ENCODE assay signal across 1 cellular context in genomic region chr1:1191734-1192133, GRCh38.
TF ChIP-seq lines count a peak whose summit lies in the region.

No MANE protein-coding gene starts in this region.

TF ChIP-seq in K562, 482 proteins besides CTCF, POLR2A, EP300 and RAD21:
- 0 out of 2 replicates have a peak, but pooled peaks have one; percentile 31 for TF ChIP-seq TRIM28 (IDR thresholded peaks at IDR 0.05)
- 0 out of 2 replicates have a peak, but pooled peaks have one; percentile 17 for TF ChIP-seq CBX5 (IDR thresholded peaks at IDR 0.05; ENCODE audit: borderline replicate concordance, low read depth)
- TF ChIP-seq EGR1 (conservative IDR thresholded peaks at IDR 0.05) = 0 out of 2 replicates have a peak, but pooled peaks have one; percentile 21
- no peak for TF ChIP-seq ATF6 (CRISPR knock-in tag; IDR thresholded peaks at IDR 0.05)
- peak in 1 of 2 experiments; percentile 23; a peak in 1 of 4 replicates for TF ChIP-seq KDM1A (IDR thresholded peaks at IDR 0.05)
- no peak for TF ChIP-seq MAX (CRISPR knock-in tag; IDR thresholded peaks at IDR 0.05)
- TF ChIP-seq ZBTB33 (CRISPR knock-in tag; IDR thresholded peaks at IDR 0.05) = peak; percentile 85
- TF ChIP-seq FOXK1 (CRISPR knock-in tag; IDR thresholded peaks at IDR 0.05; ENCODE audit: borderline replicate concordance) = no peak
- no peak for TF ChIP-seq ZBTB11 (CRISPR knock-in tag; IDR thresholded peaks at IDR 0.05)
- no peak for TF ChIP-seq ZNF77 (CRISPR knock-in tag; IDR thresholded peaks at IDR 0.05)
- TF ChIP-seq SNRNP70 (optimal IDR thresholded peaks at IDR 0.05; ENCODE audit: low read depth, low read length) = no peak
- peak in 1 of 2 experiments; percentile 72; a peak in 1 of 3 replicates for TF ChIP-seq CBX3 (IDR thresholded peaks at IDR 0.05; ENCODE audit: borderline replicate concordance in 1 of 2, low read length in 2 of 2)
